ENCODE assay signal across 19 cellular contexts in genomic region chr1:22457356-22457755, GRCh38. TPM values are rescaled to one million over a fixed set of nuclear protein-coding genes. Genes with fewer than 3 reads are reported as not detected.
DNase-seq lines count a peak whose midpoint lies in the region; ATAC-seq and TF ChIP-seq lines count a peak whose summit lies in the region.
"Had no signal": no experiment of that assay in that cellular context is flagged by ENCODE, and none has a peak within 500 bp of the region (broad histone marks: within the 10 kb centered on the region; RNA-seq: fewer than 3 reads in every experiment).

No MANE protein-coding gene starts in this region.

- WGBS in heart right ventricle, 2 donors, result 21 to 22% methylated on average over 4 of the region's 4 CpGs
- 45 to 57% methylated on average over 4 of the region's 4 CpGs for WGBS in testis, 2 donors
- WGBS in hepatocyte (ENCODE audit: low lambda C conversion rate, missing lambda C conversion rate), result 83% methylated on average over 4 of the region's 4 CpGs

- no peak overlapping the region for H2AFZ ChIP-seq in hepatocyte

- H3K9me2 ChIP-seq in hepatocyte (replicated peaks; ENCODE audit: insufficient read depth), result no peaks in the 10 kb centered on the region

- H3K9me3 ChIP-seq in heart right ventricle (no peaks in the 10 kb centered on the region), right atrium auricular region (no peaks in the 10 kb centered on the region), testis (no peaks in the 10 kb centered on the region), hepatocyte (ENCODE audit: low read depth) (no peaks in the 10 kb centered on the region)
- H3K9me3 ChIP-seq: left lung, uterus had no signal

- TF ChIP-seq POLR2A in testis (IDR thresholded peaks at IDR 0.05), result no peak

- H3K4me3 ChIP-seq in heart right ventricle (no peak overlapping the region), right atrium auricular region (no peak overlapping the region), fibroblast of pulmonary artery (replicated peaks; ENCODE audit: low read depth, low read length) (no peak overlapping the region), testis (no peak overlapping the region), hepatocyte (no peak overlapping the region)
- H3K4me3 ChIP-seq: K562, left lung, uterus had no signal

- ATAC-seq in heart right ventricle (peak in 1 of 8 donors; percentile 32), SK-N-SH treated with all-trans-retinoic acid at 6 μM for 48 hours (no peak), HG03442 (IDR thresholded peaks at IDR 0.05; ENCODE audit: unreplicated experiment) (no peak)
- ATAC-seq: HCT116, K562, left lung had no signal

- H3K36me3 ChIP-seq in heart right ventricle (no peaks in the 10 kb centered on the region), right atrium auricular region (no peaks in the 10 kb centered on the region), testis (ENCODE audit: low read depth, missing control alignments) (no peaks in the 10 kb centered on the region), hepatocyte (replicated peaks; ENCODE audit: insufficient read depth, low read depth) (no peaks in the 10 kb centered on the region)
- H3K36me3 ChIP-seq: left lung, uterus, WERI-Rb-1 had no signal

- TF ChIP-seq CTCF in heart right ventricle (IDR thresholded peaks at IDR 0.05) (peak in 6 of 9 donors; percentile 10 to 40 (median 24)), right atrium auricular region (IDR thresholded peaks at IDR 0.05) (peak in 1 of 2 donors; percentile 14), fibroblast of pulmonary artery (IDR thresholded peaks at IDR 0.05; ENCODE audit: low read length, missing control alignments) (peak; percentile 33), testis (IDR thresholded peaks at IDR 0.05) (peak in 1 of 3 experiments; percentile 8), hepatocyte (IDR thresholded peaks at IDR 0.05; ENCODE audit: poor library complexity) (no peak)

- H3K27ac ChIP-seq in heart right ventricle, result peak overlapping the region in 4 of 10 donors; percentile 3 to 31 (median 22)
- no peak overlapping the region for H3K27ac ChIP-seq in right atrium auricular region
- peak overlapping the region in 1 of 2 donors; percentile 25 for H3K27ac ChIP-seq in testis
- no peak overlapping the region for H3K27ac ChIP-seq in hepatocyte
- H3K27ac ChIP-seq: left lung, uterus, WERI-Rb-1 had no signal

- peaks cover 96% of the 10 kb centered on the region for H3K79me2 ChIP-seq in hepatocyte

- no peaks in the 10 kb centered on the region for H3K27me3 ChIP-seq in heart right ventricle
- no peaks in the 10 kb centered on the region for H3K27me3 ChIP-seq in right atrium auricular region
- H3K27me3 ChIP-seq in testis, result no peaks in the 10 kb centered on the region
- no peaks in the 10 kb centered on the region for H3K27me3 ChIP-seq in hepatocyte
- H3K27me3 ChIP-seq: left lung, uterus had no signal

- intact Hi-C loops in heart right ventricle (cut with DNase I) (loop anchor here in 1 of 10 donors (5.0 kb wide), 1 partner anchor 35 kb away; no protein-coding TSS in a partner anchor), testis (cut with DNase I; ENCODE audit: low total_unique reads) (no loop called here)

- no peak for DNase-seq in heart right ventricle
- no peak for DNase-seq in right atrium auricular region (ENCODE audit: low spot score)
- peak; percentile 62 for DNase-seq in fibroblast of pulmonary artery (ENCODE audit: low read depth)
- DNase-seq in testis, result peak; percentile 44
- DNase-seq in HK-2 (ENCODE audit: unreplicated experiment), result no peak
- no peak for DNase-seq in hepatocyte (ENCODE audit: low spot score)
- DNase-seq: activated naive CD4-positive, alpha-beta T cell; aorta; CD4-positive, alpha-beta T cell; DMS53; left lung; NCI-H2029 treated with DMSO at 0.1 percent for 48 hours; stimulated activated CD8-positive, alpha-beta memory T cell treated with anti-CD3 and anti-CD28 coated beads, Interleukin-4, amount 100 ng/mL, for 48 hours; uterus; WERI-Rb-1 had no signal

- peaks cover 21% of the 10 kb centered on the region for H4K20me1 ChIP-seq in hepatocyte (ENCODE audit: insufficient read depth, poor library complexity, severe bottlenecking)

- H3K4me1 ChIP-seq in heart right ventricle (peaks cover 3 to 78% (median 39%) of the 10 kb centered on the region in 9 donors), right atrium auricular region (peaks cover 0 to 42% of the 10 kb centered on the region in 2 donors), testis (peaks cover 47% of the 10 kb centered on the region), hepatocyte (ENCODE audit: insufficient read depth) (peaks cover 32% of the 10 kb centered on the region)
- H3K4me1 ChIP-seq: uterus had no signal

- H3K4me2 ChIP-seq in hepatocyte, result no peak overlapping the region

TF ChIP-seq in SK-N-SH treated with all-trans-retinoic acid at 6 μM for 48 hours, 23 proteins besides CTCF, POLR2A, EP300 and RAD21:
- TF ChIP-seq ZNF70 (CRISPR knock-in tag; IDR thresholded peaks at IDR 0.05) (peak; percentile 94), BACH2 (CRISPR knock-in tag; IDR thresholded peaks at IDR 0.05; ENCODE audit: borderline replicate concordance) (no peak), ZNF8 (CRISPR knock-in tag; IDR thresholded peaks at IDR 0.05) (no peak), TCF4 (CRISPR knock-in tag; IDR thresholded peaks at IDR 0.05; ENCODE audit: borderline replicate concordance) (no peak), GLIS3 (CRISPR knock-in tag; IDR thresholded peaks at IDR 0.05) (no peak), ZC3H10 (CRISPR knock-in tag; IDR thresholded peaks at IDR 0.05) (no peak)
- TF ChIP-seq, protein P1, sequence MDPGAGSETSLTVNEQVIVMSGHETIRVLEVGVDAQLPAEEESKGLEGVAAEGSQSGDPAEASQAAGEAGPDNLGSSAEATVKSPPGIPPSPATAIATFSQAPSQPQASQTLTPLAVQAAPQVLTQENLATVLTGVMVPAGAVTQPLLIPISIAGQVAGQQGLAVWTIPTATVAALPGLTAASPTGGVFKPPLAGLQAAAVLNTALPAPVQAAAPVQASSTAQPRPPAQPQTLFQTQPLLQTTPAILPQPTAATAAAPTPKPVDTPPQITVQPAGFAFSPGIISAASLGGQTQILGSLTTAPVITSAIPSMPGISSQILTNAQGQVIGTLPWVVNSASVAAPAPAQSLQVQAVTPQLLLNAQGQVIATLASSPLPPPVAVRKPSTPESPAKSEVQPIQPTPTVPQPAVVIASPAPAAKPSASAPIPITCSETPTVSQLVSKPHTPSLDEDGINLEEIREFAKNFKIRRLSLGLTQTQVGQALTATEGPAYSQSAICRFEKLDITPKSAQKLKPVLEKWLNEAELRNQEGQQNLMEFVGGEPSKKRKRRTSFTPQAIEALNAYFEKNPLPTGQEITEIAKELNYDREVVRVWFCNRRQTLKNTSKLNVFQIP (CRISPR knock-in tag; IDR thresholded peaks at IDR 0.05; ENCODE audit: borderline replicate concordance, low read depth), result no peak
- TF ChIP-seq, protein P2, sequence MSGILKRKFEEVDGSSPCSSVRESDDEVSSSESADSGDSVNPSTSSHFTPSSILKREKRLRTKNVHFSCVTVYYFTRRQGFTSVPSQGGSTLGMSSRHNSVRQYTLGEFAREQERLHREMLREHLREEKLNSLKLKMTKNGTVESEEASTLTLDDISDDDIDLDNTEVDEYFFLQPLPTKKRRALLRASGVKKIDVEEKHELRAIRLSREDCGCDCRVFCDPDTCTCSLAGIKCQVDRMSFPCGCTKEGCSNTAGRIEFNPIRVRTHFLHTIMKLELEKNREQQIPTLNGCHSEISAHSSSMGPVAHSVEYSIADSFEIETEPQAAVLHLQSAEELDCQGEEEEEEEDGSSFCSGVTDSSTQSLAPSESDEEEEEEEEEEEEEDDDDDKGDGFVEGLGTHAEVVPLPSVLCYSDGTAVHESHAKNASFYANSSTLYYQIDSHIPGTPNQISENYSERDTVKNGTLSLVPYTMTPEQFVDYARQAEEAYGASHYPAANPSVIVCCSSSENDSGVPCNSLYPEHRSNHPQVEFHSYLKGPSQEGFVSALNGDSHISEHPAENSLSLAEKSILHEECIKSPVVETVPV (CRISPR knock-in tag; IDR thresholded peaks at IDR 0.05), result no peak

RNA-seq across cellular contexts. Expression of gene ZBTB40, which starts 5.7 kb away (rescaled TPM):
- 10 to 100 TPM in 9 of 10 donors, 1 to 10 TPM in 1; 8.5 to 18.2 (median 14.2) TPM for total RNA-seq in heart right ventricle
- 1 to 10 TPM; 3.2 to 6.4 TPM for polyA plus RNA-seq in heart right ventricle
- 10 to 100 TPM; 10.4 to 12.5 TPM for total RNA-seq in right atrium auricular region
- 10 to 100 TPM; 28.1 to 28.6 TPM for total RNA-seq in testis
- polyA plus RNA-seq in testis (ENCODE audit: insufficient read depth, low read depth, low replicate concordance), result 15.6 TPM
- total RNA-seq in hepatocyte, result 17.7 and 18.1 TPM in 2 replicates
- polyA plus RNA-seq in hepatocyte, result 7.3 and 8.0 TPM in 2 replicates

Comparison
In these comparisons a context has a peak if more than half of its experiments do, and no peak if none do; other contexts are left out.
1. DNase-seq: peak in fibroblast of pulmonary artery (single experiment) and testis (single experiment); none in heart right ventricle (0 of 2), right atrium auricular region (single experiment), HK-2 (single experiment) and hepatocyte (single experiment).